11 cellular contexts compared by ENCODE assay signal in genomic region chr3:195032955-195033354, GRCh38.
"Had no signal": no experiment of that assay in that cellular context is flagged by ENCODE, and none has a peak within 500 bp of the region (broad histone marks: within the 10 kb centered on the region; RNA-seq: fewer than 3 reads in every experiment).

No MANE protein-coding gene starts in this region.

- H3K4me1 ChIP-seq: uterus had no signal

- H3K27ac ChIP-seq: uterus had no signal

- H3K4me1 Mint-ChIP-seq: activated naive CD4-positive, alpha-beta T cell treated with anti-CD3 and anti-CD28 coated beads, Interleukin-2, amount 10 ng/mL, durations not matched to agents 7 days and 5 days; central memory CD8-positive, alpha-beta T cell had no signal

- H3K4me3 Mint-ChIP-seq: activated CD8-positive, alpha-beta T cell treated with anti-CD3 and anti-CD28 coated beads, Interleukin-2, amount 10 ng/mL, durations not matched to agents 7 days and 5 days; activated naive CD4-positive, alpha-beta T cell treated with anti-CD3 and anti-CD28 coated beads, Interleukin-2, amount 10 ng/mL, durations not matched to agents 7 days and 5 days; central memory CD8-positive, alpha-beta T cell had no signal

- H3K9me3 ChIP-seq: uterus had no signal

- DNase-seq: activated CD4-positive, alpha-beta T cell treated with anti-CD3 and anti-CD28 coated beads for 4 hours; activated CD8-positive, alpha-beta T cell treated with anti-CD3 and anti-CD28 coated beads, Interleukin-2, amount 10 ng/mL, durations not matched to agents 7 days and 5 days; activated naive CD4-positive, alpha-beta T cell treated with anti-CD3 and anti-CD28 coated beads, Interleukin-2, amount 10 ng/mL, durations not matched to agents 7 days and 5 days; cortex of kidney; effector CD8-positive, alpha-beta T cell; erythroblast; hippocampal formation; stimulated activated CD4-positive, alpha-beta T cell treated with anti-CD3 and anti-CD28 coated beads, Interleukin-4, amount 100 ng/mL, for 24 hours; T-helper 9 cell had no signal

- H3K27ac Mint-ChIP-seq: activated CD8-positive, alpha-beta T cell treated with anti-CD3 and anti-CD28 coated beads, Interleukin-2, amount 10 ng/mL, durations not matched to agents 7 days and 5 days; activated naive CD4-positive, alpha-beta T cell treated with anti-CD3 and anti-CD28 coated beads, Interleukin-2, amount 10 ng/mL, durations not matched to agents 7 days and 5 days had no signal

- H3K36me3 ChIP-seq: uterus had no signal

- H3K36me3 Mint-ChIP-seq: activated naive CD4-positive, alpha-beta T cell treated with anti-CD3 and anti-CD28 coated beads, Interleukin-2, amount 10 ng/mL, durations not matched to agents 7 days and 5 days had no signal

- H3K27me3 ChIP-seq: uterus had no signal

- ATAC-seq: activated CD8-positive, alpha-beta T cell treated with anti-CD3 and anti-CD28 coated beads, Interleukin-2, amount 10 ng/mL, durations not matched to agents 7 days and 5 days had no signal

- H3K9me3 Mint-ChIP-seq: activated naive CD4-positive, alpha-beta T cell treated with anti-CD3 and anti-CD28 coated beads, Interleukin-2, amount 10 ng/mL, durations not matched to agents 7 days and 5 days; central memory CD8-positive, alpha-beta T cell had no signal

- H3K4me3 ChIP-seq: uterus had no signal
